In genomic region chr2:160491922-160492371, GRCh38 we compare ENCODE assay signal across 8 cellular contexts. TPM values are rescaled to one million over a fixed set of nuclear protein-coding genes. Genes with fewer than 3 reads are reported as not detected.
A peak's percentile ranks its signal among the peaks of the same experiment; 100 is the strongest.
DNase-seq lines count a peak whose midpoint lies in the region; ATAC-seq and TF ChIP-seq lines count a peak whose summit lies in the region.

No MANE protein-coding gene starts in this region.

- no peaks in the 10 kb centered on the region for H3K9me3 ChIP-seq in ovary

- TF ChIP-seq POLR2A in ovary (IDR thresholded peaks at IDR 0.05), result no peak

- ATAC-seq in GM21619 (IDR thresholded peaks at IDR 0.05; ENCODE audit: unreplicated experiment) (no peak), GM18861 (IDR thresholded peaks at IDR 0.05; ENCODE audit: unreplicated experiment) (no peak), HG02840 (IDR thresholded peaks at IDR 0.05; ENCODE audit: low FRiP score, unreplicated experiment) (no peak)

- no peak for TF ChIP-seq EP300 in ovary (IDR thresholded peaks at IDR 0.05)

- peak overlapping the region; percentile 94 for H3K4me3 ChIP-seq in ovary

- no peaks in the 10 kb centered on the region for H3K27me3 ChIP-seq in ovary

- peak overlapping the region; percentile 40 to 98 for H3K27ac ChIP-seq in ovary

- no peaks in the 10 kb centered on the region for H3K36me3 ChIP-seq in ovary

- DNase-seq in H4 (ENCODE audit: low spot score) (peak; percentile 75), SW480 (ENCODE audit: low spot score) (peak; percentile 55), fibroblast of peridontal ligament (ENCODE audit: extremely low read depth) (peak; percentile 82), ovary (no peak), NCI-H1930 (lab: John Stamatoyannopoulos, UW) (no peak)

- intact Hi-C loops in ovary (cut with DNase I), result loop anchor here in 2 of 4 donors (5.0 to 10.0 kb wide), 2 partner anchors 87 to 175 kb away; no protein-coding TSS in a partner anchor

- 2 to 6% (median 4%) methylated on average over 10 of the region's 10 CpGs for WGBS in ovary, 3 donors

- no peak for TF ChIP-seq CTCF in ovary (IDR thresholded peaks at IDR 0.05)

- peaks cover 9% of the 10 kb centered on the region for H3K4me1 ChIP-seq in ovary (ENCODE audit: insufficient read depth)

RNA-seq across cellular contexts. Expression of gene RBMS1, which starts 1.7 kb away (rescaled TPM):
- 39.0 and 42.2 TPM in 2 replicates for total RNA-seq in H4 (2014; rRNA removed; shearing (Covaris generic))
- total RNA-seq in ovary, result 10 to 100 TPM; 67.5 to 91.9 (median 73.8) TPM
- polyA plus RNA-seq in ovary, result 10 to 100 TPM; 50.7 to 89.4 TPM

Comparison
In these comparisons a context has a peak if more than half of its experiments do, and no peak if none do; other contexts are left out.
1. DNase-seq: peak in H4 (single experiment), SW480 (single experiment) and fibroblast of peridontal ligament (single experiment); none in ovary (0 of 5) and NCI-H1930 (0 of 2).